In the genomic region with DNA sequence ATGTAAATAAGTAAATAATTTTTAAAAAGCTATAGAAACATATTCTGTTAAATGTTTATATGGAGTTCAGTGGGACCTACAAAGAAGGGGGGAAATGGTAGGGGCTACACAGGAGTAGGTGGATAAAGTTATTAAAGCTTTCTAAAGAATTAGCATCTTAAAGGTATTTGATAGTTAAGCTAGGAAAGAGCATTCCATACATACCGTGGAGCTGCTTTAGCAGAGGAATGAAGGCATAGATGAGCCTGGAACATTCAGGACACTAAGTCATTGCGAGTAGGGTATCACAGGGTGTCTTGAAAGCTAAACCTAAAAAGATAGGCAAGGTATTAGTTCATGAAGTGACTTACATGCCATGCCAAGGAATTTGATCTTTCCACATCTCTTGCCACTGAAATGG, we compare ENCODE assay signal across 2 cellular contexts.
TF ChIP-seq lines count a peak whose summit lies in the region.

No MANE protein-coding gene starts in this region.

TF ChIP-seq in GM23338, 12 proteins besides CTCF, POLR2A, EP300 and RAD21 (continued from another document):
- TF ChIP-seq JUNB (IDR thresholded peaks at IDR 0.05; ENCODE audit: unreplicated experiment) (no peak), NANOG (IDR thresholded peaks at IDR 0.05; ENCODE audit: borderline replicate concordance) (no peak; the same call in 1 of the 2 replicates)

TF ChIP-seq in WTC11, 78 proteins besides CTCF, POLR2A, EP300 and RAD21 (continued from another document):
- TF ChIP-seq, protein P1, sequence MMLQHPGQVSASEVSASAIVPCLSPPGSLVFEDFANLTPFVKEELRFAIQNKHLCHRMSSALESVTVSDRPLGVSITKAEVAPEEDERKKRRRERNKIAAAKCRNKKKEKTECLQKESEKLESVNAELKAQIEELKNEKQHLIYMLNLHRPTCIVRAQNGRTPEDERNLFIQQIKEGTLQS (CRISPR knock-in tag; conservative IDR thresholded peaks at IDR 0.05): no peak
- TF ChIP-seq FOXJ3 (CRISPR knock-in tag; IDR thresholded peaks at IDR 0.05; ENCODE audit: borderline replicate concordance): no peak
- TF ChIP-seq, protein P2, sequence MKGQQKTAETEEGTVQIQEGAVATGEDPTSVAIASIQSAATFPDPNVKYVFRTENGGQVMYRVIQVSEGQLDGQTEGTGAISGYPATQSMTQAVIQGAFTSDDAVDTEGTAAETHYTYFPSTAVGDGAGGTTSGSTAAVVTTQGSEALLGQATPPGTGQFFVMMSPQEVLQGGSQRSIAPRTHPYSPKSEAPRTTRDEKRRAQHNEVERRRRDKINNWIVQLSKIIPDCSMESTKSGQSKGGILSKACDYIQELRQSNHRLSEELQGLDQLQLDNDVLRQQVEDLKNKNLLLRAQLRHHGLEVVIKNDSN (CRISPR knock-in tag; IDR thresholded peaks at IDR 0.05): no peak
- TF ChIP-seq, protein P3, sequence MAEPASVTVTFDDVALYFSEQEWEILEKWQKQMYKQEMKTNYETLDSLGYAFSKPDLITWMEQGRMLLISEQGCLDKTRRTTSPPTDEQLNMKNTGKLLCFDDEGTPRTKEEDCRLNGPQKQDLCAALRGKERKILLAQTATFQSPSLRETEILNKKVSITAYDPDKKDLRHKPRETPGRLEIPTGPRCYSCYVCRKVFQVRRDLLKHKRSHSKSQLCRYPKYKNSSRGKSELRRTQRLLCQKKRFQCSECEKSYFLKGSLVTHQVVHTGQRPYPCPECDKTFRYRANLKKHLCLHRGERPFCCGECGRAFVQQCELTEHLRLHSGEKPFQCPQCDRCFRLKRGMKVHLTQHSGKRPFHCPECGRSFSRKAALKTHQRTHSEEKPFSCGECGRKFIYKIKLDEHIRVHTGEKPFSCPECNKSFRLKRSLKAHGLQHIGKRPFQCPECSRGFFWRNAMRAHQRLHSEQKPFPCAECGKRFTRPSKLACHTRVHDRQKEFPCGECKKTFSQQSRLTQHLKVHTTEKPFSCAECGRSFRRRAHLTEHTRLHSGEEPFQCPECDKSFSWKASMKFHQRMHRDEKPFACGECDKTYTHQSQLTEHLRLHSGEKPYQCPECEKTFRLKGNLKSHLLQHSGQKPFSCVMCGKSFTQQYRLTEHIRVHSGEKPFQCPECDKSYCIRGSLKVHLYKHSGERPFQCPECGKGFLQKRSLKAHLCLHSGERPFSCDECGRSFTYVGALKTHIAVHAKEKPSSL (CRISPR knock-in tag; conservative IDR thresholded peaks at IDR 0.05): no peak
- TF ChIP-seq ESRRA (CRISPR knock-in tag; IDR thresholded peaks at IDR 0.05; ENCODE audit: borderline replicate concordance): no peak
- TF ChIP-seq ATF1 (CRISPR knock-in tag; IDR thresholded peaks at IDR 0.05): no peak
- no peak for TF ChIP-seq SP1 (CRISPR knock-in tag; conservative IDR thresholded peaks at IDR 0.05)
- TF ChIP-seq, protein P4, sequence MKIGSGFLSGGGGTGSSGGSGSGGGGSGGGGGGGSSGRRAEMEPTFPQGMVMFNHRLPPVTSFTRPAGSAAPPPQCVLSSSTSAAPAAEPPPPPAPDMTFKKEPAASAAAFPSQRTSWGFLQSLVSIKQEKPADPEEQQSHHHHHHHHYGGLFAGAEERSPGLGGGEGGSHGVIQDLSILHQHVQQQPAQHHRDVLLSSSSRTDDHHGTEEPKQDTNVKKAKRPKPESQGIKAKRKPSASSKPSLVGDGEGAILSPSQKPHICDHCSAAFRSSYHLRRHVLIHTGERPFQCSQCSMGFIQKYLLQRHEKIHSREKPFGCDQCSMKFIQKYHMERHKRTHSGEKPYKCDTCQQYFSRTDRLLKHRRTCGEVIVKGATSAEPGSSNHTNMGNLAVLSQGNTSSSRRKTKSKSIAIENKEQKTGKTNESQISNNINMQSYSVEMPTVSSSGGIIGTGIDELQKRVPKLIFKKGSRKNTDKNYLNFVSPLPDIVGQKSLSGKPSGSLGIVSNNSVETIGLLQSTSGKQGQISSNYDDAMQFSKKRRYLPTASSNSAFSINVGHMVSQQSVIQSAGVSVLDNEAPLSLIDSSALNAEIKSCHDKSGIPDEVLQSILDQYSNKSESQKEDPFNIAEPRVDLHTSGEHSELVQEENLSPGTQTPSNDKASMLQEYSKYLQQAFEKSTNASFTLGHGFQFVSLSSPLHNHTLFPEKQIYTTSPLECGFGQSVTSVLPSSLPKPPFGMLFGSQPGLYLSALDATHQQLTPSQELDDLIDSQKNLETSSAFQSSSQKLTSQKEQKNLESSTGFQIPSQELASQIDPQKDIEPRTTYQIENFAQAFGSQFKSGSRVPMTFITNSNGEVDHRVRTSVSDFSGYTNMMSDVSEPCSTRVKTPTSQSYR (CRISPR knock-in tag; IDR thresholded peaks at IDR 0.05): no peak
- no peak for TF ChIP-seq ZBTB21 (CRISPR knock-in tag; IDR thresholded peaks at IDR 0.05; ENCODE audit: borderline replicate concordance)
